In the genomic region with DNA sequence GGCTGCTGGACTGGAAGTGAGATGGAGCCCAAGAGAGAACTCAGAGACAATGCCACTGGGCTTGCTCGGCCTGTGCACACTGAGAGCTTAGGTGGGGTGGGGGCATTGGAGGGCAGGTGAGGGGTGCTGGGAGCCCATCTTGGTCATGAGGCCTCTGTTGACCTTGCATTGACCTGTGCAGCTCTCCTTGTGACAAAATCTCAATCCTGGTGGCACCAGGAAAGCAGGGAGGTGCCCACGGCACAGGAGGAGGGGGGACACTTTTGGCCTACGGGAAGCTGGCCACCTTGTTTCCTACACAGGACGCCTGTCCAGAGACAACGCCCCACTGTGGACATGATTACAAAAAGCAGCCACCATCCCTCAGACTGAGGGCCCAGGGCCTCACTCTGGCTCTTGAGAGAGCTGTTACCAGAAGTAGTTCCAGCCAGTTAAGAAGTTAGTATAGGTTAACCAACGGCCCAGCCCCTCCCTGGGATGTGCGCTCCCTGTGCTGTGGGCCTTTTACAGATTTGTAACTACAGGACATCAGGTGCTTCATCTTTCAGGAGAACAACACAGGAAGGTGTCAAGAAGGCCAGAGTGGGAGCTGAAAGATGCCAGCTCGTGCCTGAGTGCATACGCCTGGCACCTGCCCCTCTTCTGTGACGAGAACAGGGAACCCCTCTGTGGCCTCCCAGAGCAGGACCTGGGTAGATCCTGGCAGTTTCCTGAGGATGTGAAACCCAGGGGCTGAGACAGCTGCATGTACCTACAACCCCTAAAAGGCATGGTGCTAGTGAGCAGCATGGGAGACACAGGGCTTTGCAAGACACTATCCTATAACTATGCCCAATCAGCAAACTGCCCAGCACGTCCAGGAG, we compare ENCODE assay signal across 10 cellular contexts. TPM values are rescaled to one million over a fixed set of nuclear protein-coding genes. Genes with fewer than 3 reads are reported as not detected.
DNase-seq lines count a peak whose midpoint lies in the region; ATAC-seq and TF ChIP-seq lines count a peak whose summit lies in the region.
"Had no signal": no experiment of that assay in that cellular context is flagged by ENCODE, and none has a peak within 500 bp of the region (broad histone marks: within the 10 kb centered on the region; RNA-seq: fewer than 3 reads in every experiment).

No MANE protein-coding gene starts in this region.

- H3K36me3 ChIP-seq in right atrium auricular region = no peaks in the 10 kb centered on the region

- peak overlapping the region; percentile 93 for H3K27ac Mint-ChIP-seq in stimulated activated naive B cell treated with anti-CD40 and anti-IgM and Interleukin-4, amounts not matched to agents 10 μg/mL and 1 μg/mL and 100 μg/mL, for 72 hours

- peaks cover 0 to 63% of the 10 kb centered on the region in 2 donors for H3K4me1 ChIP-seq in right atrium auricular region

- no peaks in the 10 kb centered on the region for H3K9me3 ChIP-seq in right atrium auricular region

- no peak overlapping the region for H3K4me3 ChIP-seq in right atrium auricular region

- TF ChIP-seq CTCF in right atrium auricular region (IDR thresholded peaks at IDR 0.05) = no peak

- H3K4me3 Mint-ChIP-seq in stimulated activated naive B cell treated with anti-CD40 and anti-IgM and Interleukin-4, amounts not matched to agents 10 μg/mL and 1 μg/mL and 100 μg/mL, for 72 hours = peak overlapping the region; percentile 61 to 64
- H3K4me3 Mint-ChIP-seq: CD4-positive, CD25-positive, alpha-beta regulatory T cell had no signal

- H3K36me3 Mint-ChIP-seq in stimulated activated naive B cell treated with anti-CD40 and anti-IgM and Interleukin-4, amounts not matched to agents 10 μg/mL and 1 μg/mL and 100 μg/mL, for 72 hours = no peaks in the 10 kb centered on the region
- H3K36me3 Mint-ChIP-seq: CD4-positive, CD25-positive, alpha-beta regulatory T cell had no signal

- H3K27ac ChIP-seq in right atrium auricular region = peak overlapping the region; percentile 86 to 96

- no peak for ATAC-seq in left cardiac atrium
- peak; percentile 59 for ATAC-seq in HG02588 (IDR thresholded peaks at IDR 0.05; ENCODE audit: unreplicated experiment)
- peak; percentile 37 for ATAC-seq in HG03558 (IDR thresholded peaks at IDR 0.05; ENCODE audit: extremely low read depth, unreplicated experiment)
- ATAC-seq in stimulated activated naive B cell treated with anti-CD40 and anti-IgM and Interleukin-4, amounts not matched to agents 10 μg/mL and 1 μg/mL and 100 μg/mL, for 72 hours (replicated peaks) = peak; percentile 73 to 75

- no peaks in the 10 kb centered on the region for H3K27me3 ChIP-seq in right atrium auricular region

- H3K9me3 Mint-ChIP-seq in stimulated activated naive B cell treated with anti-CD40 and anti-IgM and Interleukin-4, amounts not matched to agents 10 μg/mL and 1 μg/mL and 100 μg/mL, for 72 hours = no peaks in the 10 kb centered on the region
- H3K9me3 Mint-ChIP-seq: CD4-positive, CD25-positive, alpha-beta regulatory T cell had no signal

- DNase-seq in right atrium auricular region (ENCODE audit: low spot score) = no peak
- DNase-seq in left cardiac atrium = no peak
- DNase-seq in stimulated activated naive B cell treated with anti-CD40 and anti-IgM and Interleukin-4, amounts not matched to agents 10 μg/mL and 1 μg/mL and 100 μg/mL, for 72 hours = peak; percentile 77
- no peak for DNase-seq in cerebellar nuclear complex (lab: John Stamatoyannopoulos, UW)
- no peak for DNase-seq in posterior cingulate gyrus
- no peak for DNase-seq in cerebellar cortex (ENCODE audit: low spot score)
- DNase-seq: NCI-H510A had no signal

- peaks cover 10 to 28% of the 10 kb centered on the region in 2 donors for H3K27me3 Mint-ChIP-seq in stimulated activated naive B cell treated with anti-CD40 and anti-IgM and Interleukin-4, amounts not matched to agents 10 μg/mL and 1 μg/mL and 100 μg/mL, for 72 hours
- H3K27me3 Mint-ChIP-seq: CD4-positive, CD25-positive, alpha-beta regulatory T cell had no signal

- intact Hi-C loops in left cardiac atrium (cut with DNase I) (no loop called here), posterior cingulate gyrus (cut with DNase I) (no loop called here)

- peaks cover 34 to 42% of the 10 kb centered on the region in 2 donors for H3K4me1 Mint-ChIP-seq in stimulated activated naive B cell treated with anti-CD40 and anti-IgM and Interleukin-4, amounts not matched to agents 10 μg/mL and 1 μg/mL and 100 μg/mL, for 72 hours

RNA-seq across cellular contexts. Expression of gene PKD1L1, which starts 10.3 kb away (rescaled TPM):
- 1 to 10 TPM in 1 of 2 donors, under 1 TPM in 1; 0.98 to 1.1 TPM for total RNA-seq in right atrium auricular region
- total RNA-seq in left cardiac atrium = 1 to 10 TPM in 1 of 2 donors, under 1 TPM in 1; 0.68 to 1.8 TPM

RNA-seq across cellular contexts. Expression of gene HUS1, which starts 41.5 kb away (rescaled TPM):
- total RNA-seq in right atrium auricular region (10 to 100 TPM; 19.7 to 25.4 TPM), left cardiac atrium (10 to 100 TPM; 27.2 to 28.4 TPM)

Comparison
In these comparisons a context has a peak if more than half of its experiments do, and no peak if none do; other contexts are left out.
1. ATAC-seq: peak in HG02588 (single experiment), HG03558 (single experiment) and stimulated activated naive B cell treated with anti-CD40 and anti-IgM and Interleukin-4, amounts not matched to agents 10 μg/mL and 1 μg/mL and 100 μg/mL, for 72 hours (2 of 2); none in left cardiac atrium (0 of 2).